Comparison of ENCODE assay signal across 1 cellular context in genomic region chr20:21125849-21126840, GRCh38.
A peak's percentile ranks its signal among the peaks of the same experiment; 100 is the strongest.
TF ChIP-seq lines count a peak whose summit lies in the region.

A gene with protein sequence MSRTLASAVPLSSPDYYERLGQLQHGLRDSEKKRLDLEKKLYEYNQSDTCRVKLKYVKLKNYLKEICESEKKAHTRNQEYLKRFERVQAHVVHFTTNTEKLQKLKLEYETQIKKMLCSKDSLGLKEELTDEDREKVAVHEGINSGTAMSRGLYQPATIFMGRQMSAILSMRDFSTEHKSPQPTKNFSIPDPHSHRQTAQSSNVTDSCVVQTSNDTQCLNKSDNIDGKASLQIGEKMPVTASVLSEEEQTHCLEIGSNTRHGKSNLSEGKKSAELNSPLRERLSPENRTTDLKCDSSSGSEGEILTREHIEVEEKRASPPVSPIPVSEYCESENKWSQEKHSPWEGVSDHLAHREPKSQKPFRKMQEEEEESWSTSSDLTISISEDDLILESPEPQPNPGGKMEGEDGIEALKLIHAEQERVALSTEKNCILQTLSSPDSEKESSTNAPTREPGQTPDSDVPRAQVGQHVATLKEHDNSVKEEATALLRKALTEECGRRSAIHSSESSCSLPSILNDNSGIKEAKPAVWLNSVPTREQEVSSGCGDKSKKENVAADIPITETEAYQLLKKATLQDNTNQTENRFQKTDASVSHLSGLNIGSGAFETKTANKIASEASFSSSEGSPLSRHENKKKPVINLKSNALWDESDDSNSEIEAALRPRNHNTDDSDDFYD (plus strand): TSS chr20:21126082. CDS start chr20:21126116, 34 bp downstream.

TF ChIP-seq in WTC11, 78 proteins besides CTCF, POLR2A, EP300 and RAD21 (continued from another document and continues in another):
- TF ChIP-seq, protein P1, sequence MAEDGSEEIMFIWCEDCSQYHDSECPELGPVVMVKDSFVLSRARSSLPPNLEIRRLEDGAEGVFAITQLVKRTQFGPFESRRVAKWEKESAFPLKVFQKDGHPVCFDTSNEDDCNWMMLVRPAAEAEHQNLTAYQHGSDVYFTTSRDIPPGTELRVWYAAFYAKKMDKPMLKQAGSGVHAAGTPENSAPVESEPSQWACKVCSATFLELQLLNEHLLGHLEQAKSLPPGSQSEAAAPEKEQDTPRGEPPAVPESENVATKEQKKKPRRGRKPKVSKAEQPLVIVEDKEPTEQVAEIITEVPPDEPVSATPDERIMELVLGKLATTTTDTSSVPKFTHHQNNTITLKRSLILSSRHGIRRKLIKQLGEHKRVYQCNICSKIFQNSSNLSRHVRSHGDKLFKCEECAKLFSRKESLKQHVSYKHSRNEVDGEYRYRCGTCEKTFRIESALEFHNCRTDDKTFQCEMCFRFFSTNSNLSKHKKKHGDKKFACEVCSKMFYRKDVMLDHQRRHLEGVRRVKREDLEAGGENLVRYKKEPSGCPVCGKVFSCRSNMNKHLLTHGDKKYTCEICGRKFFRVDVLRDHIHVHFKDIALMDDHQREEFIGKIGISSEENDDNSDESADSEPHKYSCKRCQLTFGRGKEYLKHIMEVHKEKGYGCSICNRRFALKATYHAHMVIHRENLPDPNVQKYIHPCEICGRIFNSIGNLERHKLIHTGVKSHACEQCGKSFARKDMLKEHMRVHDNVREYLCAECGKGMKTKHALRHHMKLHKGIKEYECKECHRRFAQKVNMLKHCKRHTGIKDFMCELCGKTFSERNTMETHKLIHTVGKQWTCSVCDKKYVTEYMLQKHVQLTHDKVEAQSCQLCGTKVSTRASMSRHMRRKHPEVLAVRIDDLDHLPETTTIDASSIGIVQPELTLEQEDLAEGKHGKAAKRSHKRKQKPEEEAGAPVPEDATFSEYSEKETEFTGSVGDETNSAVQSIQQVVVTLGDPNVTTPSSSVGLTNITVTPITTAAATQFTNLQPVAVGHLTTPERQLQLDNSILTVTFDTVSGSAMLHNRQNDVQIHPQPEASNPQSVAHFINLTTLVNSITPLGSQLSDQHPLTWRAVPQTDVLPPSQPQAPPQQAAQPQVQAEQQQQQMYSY (CRISPR knock-in tag; IDR thresholded peaks at IDR 0.05) = no peak
- TF ChIP-seq ZNF416 (CRISPR knock-in tag; IDR thresholded peaks at IDR 0.05) = no peak
- TF ChIP-seq GABPB1 (CRISPR knock-in tag; IDR thresholded peaks at IDR 0.05) = peak; percentile 80
- no peak for TF ChIP-seq ATF6 (CRISPR knock-in tag; IDR thresholded peaks at IDR 0.05)
- no peak for TF ChIP-seq IRF2 (CRISPR knock-in tag; IDR thresholded peaks at IDR 0.05; ENCODE audit: borderline replicate concordance, low read depth)
- TF ChIP-seq, protein P2, sequence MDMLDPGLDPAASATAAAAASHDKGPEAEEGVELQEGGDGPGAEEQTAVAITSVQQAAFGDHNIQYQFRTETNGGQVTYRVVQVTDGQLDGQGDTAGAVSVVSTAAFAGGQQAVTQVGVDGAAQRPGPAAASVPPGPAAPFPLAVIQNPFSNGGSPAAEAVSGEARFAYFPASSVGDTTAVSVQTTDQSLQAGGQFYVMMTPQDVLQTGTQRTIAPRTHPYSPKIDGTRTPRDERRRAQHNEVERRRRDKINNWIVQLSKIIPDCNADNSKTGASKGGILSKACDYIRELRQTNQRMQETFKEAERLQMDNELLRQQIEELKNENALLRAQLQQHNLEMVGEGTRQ (CRISPR knock-in tag; IDR thresholded peaks at IDR 0.05) = no peak
- no peak for TF ChIP-seq RELA (CRISPR knock-in tag; IDR thresholded peaks at IDR 0.05; ENCODE audit: borderline replicate concordance)
- no peak for TF ChIP-seq ELF4 (CRISPR knock-in tag; IDR thresholded peaks at IDR 0.05; ENCODE audit: low read depth)
- no peak for TF ChIP-seq HMGA2 (CRISPR knock-in tag; IDR thresholded peaks at IDR 0.05)
- TF ChIP-seq ZNF219 (CRISPR knock-in tag; IDR thresholded peaks at IDR 0.05; ENCODE audit: borderline replicate concordance) = no peak
- TF ChIP-seq STAT6 (CRISPR knock-in tag; conservative IDR thresholded peaks at IDR 0.05; ENCODE audit: low read depth) = no peak
- TF ChIP-seq ZNF232 (CRISPR knock-in tag; IDR thresholded peaks at IDR 0.05) = no peak
- TF ChIP-seq, protein P3, sequence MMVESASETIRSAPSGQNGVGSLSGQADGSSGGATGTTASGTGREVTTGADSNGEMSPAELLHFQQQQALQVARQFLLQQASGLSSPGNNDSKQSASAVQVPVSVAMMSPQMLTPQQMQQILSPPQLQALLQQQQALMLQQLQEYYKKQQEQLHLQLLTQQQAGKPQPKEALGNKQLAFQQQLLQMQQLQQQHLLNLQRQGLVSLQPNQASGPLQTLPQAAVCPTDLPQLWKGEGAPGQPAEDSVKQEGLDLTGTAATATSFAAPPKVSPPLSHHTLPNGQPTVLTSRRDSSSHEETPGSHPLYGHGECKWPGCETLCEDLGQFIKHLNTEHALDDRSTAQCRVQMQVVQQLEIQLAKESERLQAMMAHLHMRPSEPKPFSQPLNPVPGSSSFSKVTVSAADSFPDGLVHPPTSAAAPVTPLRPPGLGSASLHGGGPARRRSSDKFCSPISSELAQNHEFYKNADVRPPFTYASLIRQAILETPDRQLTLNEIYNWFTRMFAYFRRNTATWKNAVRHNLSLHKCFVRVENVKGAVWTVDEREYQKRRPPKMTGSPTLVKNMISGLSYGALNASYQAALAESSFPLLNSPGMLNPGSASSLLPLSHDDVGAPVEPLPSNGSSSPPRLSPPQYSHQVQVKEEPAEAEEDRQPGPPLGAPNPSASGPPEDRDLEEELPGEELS (CRISPR knock-in tag; IDR thresholded peaks at IDR 0.05) = peak; percentile 92
- no peak for TF ChIP-seq TCF7 (CRISPR knock-in tag; IDR thresholded peaks at IDR 0.05; ENCODE audit: low read depth)
- TF ChIP-seq ZNF263 (CRISPR knock-in tag; IDR thresholded peaks at IDR 0.05; ENCODE audit: low read depth) = 0 out of 2 replicates have a peak, but pooled peaks have one; percentile 43
- no peak for TF ChIP-seq MXD4 (CRISPR knock-in tag; IDR thresholded peaks at IDR 0.05; ENCODE audit: borderline replicate concordance)
- TF ChIP-seq ZNF671 (CRISPR knock-in tag; IDR thresholded peaks at IDR 0.05) = no peak
- no peak for TF ChIP-seq ZMAT4 (CRISPR knock-in tag; IDR thresholded peaks at IDR 0.05)
- no peak for TF ChIP-seq TEAD1 (CRISPR knock-in tag; IDR thresholded peaks at IDR 0.05)
- no peak for TF ChIP-seq ZBTB21 (CRISPR knock-in tag; IDR thresholded peaks at IDR 0.05; ENCODE audit: borderline replicate concordance)
- TF ChIP-seq ZNF121 (CRISPR knock-in tag; IDR thresholded peaks at IDR 0.05) = no peak
- TF ChIP-seq NFATC4 (CRISPR knock-in tag; IDR thresholded peaks at IDR 0.05) = no peak
- TF ChIP-seq OVOL2 (CRISPR knock-in tag; IDR thresholded peaks at IDR 0.05; ENCODE audit: borderline replicate concordance) = no peak
- TF ChIP-seq ZBTB43 (CRISPR knock-in tag; IDR thresholded peaks at IDR 0.05) = 0 out of 2 replicates have a peak, but pooled peaks have one; percentile 48
- TF ChIP-seq, protein P4, sequence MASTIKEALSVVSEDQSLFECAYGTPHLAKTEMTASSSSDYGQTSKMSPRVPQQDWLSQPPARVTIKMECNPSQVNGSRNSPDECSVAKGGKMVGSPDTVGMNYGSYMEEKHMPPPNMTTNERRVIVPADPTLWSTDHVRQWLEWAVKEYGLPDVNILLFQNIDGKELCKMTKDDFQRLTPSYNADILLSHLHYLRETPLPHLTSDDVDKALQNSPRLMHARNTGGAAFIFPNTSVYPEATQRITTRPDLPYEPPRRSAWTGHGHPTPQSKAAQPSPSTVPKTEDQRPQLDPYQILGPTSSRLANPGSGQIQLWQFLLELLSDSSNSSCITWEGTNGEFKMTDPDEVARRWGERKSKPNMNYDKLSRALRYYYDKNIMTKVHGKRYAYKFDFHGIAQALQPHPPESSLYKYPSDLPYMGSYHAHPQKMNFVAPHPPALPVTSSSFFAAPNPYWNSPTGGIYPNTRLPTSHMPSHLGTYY (CRISPR knock-in tag; IDR thresholded peaks at IDR 0.05) = no peak
- TF ChIP-seq JAZF1 (CRISPR knock-in tag; IDR thresholded peaks at IDR 0.05) = no peak
- TF ChIP-seq ZNF396 (CRISPR knock-in tag; IDR thresholded peaks at IDR 0.05; ENCODE audit: borderline replicate concordance) = no peak
- TF ChIP-seq, protein P5, sequence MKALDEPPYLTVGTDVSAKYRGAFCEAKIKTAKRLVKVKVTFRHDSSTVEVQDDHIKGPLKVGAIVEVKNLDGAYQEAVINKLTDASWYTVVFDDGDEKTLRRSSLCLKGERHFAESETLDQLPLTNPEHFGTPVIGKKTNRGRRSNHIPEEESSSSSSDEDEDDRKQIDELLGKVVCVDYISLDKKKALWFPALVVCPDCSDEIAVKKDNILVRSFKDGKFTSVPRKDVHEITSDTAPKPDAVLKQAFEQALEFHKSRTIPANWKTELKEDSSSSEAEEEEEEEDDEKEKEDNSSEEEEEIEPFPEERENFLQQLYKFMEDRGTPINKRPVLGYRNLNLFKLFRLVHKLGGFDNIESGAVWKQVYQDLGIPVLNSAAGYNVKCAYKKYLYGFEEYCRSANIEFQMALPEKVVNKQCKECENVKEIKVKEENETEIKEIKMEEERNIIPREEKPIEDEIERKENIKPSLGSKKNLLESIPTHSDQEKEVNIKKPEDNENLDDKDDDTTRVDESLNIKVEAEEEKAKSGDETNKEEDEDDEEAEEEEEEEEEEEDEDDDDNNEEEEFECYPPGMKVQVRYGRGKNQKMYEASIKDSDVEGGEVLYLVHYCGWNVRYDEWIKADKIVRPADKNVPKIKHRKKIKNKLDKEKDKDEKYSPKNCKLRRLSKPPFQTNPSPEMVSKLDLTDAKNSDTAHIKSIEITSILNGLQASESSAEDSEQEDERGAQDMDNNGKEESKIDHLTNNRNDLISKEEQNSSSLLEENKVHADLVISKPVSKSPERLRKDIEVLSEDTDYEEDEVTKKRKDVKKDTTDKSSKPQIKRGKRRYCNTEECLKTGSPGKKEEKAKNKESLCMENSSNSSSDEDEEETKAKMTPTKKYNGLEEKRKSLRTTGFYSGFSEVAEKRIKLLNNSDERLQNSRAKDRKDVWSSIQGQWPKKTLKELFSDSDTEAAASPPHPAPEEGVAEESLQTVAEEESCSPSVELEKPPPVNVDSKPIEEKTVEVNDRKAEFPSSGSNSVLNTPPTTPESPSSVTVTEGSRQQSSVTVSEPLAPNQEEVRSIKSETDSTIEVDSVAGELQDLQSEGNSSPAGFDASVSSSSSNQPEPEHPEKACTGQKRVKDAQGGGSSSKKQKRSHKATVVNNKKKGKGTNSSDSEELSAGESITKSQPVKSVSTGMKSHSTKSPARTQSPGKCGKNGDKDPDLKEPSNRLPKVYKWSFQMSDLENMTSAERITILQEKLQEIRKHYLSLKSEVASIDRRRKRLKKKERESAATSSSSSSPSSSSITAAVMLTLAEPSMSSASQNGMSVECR (CRISPR knock-in tag; IDR thresholded peaks at IDR 0.05; ENCODE audit: borderline replicate concordance) = peak; percentile 57; the same call in 1 of the 2 replicates
- TF ChIP-seq TP53 (CRISPR knock-in tag; IDR thresholded peaks at IDR 0.05) = no peak
- TF ChIP-seq, protein P6, sequence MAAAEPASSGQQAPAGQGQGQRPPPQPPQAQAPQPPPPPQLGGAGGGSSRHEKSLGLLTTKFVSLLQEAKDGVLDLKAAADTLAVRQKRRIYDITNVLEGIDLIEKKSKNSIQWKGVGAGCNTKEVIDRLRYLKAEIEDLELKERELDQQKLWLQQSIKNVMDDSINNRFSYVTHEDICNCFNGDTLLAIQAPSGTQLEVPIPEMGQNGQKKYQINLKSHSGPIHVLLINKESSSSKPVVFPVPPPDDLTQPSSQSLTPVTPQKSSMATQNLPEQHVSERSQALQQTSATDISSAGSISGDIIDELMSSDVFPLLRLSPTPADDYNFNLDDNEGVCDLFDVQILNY (CRISPR knock-in tag; IDR thresholded peaks at IDR 0.05) = 0 out of 2 replicates have a peak, but pooled peaks have one; percentile 74
- TF ChIP-seq MYBL2 (CRISPR knock-in tag; IDR thresholded peaks at IDR 0.05) = no peak; the same call in 1 of the 2 replicates
- TF ChIP-seq NFYB (CRISPR knock-in tag; conservative IDR thresholded peaks at IDR 0.05; ENCODE audit: low read depth) = no peak
- no peak for TF ChIP-seq CREM (CRISPR knock-in tag; IDR thresholded peaks at IDR 0.05)
- TF ChIP-seq FOXJ3 (CRISPR knock-in tag; IDR thresholded peaks at IDR 0.05; ENCODE audit: borderline replicate concordance) = no peak
- TF ChIP-seq NFE2L1 (CRISPR knock-in tag; IDR thresholded peaks at IDR 0.05) = no peak
- TF ChIP-seq FOXK1 (CRISPR knock-in tag; IDR thresholded peaks at IDR 0.05) = peak; percentile 100
- no peak for TF ChIP-seq EMX1 (CRISPR knock-in tag; IDR thresholded peaks at IDR 0.05)
